In the genomic region with DNA sequence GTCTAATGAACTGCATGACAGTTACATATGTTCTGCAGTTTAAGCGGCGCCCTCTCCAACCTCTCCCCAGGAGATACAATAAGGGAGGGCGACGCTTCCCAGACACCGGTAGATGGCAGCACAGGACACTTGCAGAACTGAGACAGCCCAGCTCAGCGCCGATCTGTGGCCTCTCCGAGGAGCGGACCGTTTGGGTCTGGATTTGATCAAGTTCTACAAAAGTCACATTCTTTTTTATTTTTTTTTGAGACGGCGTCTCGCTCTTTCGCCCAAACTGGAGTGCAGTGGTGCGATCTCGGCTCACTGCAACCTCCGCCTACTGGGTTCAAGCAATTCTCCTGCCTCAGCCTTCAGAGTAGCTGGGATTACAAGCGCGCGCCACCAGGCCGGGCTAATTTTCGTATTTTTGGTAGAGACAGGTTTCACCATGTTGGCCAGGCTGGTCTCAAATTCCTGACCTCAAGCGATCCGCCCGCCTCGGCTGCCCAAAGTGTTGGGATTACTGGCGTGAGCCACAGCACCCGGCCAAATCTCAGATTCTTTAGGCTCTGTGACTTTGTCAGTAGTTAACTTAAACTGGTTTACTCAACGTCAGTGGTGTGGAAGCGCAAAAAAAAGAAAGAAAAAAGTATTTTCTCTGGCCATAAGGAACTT, we compare ENCODE assay signal across 8 cellular contexts. TPM values are rescaled to one million over a fixed set of nuclear protein-coding genes. Genes with fewer than 3 reads are reported as not detected.
DNase-seq lines count a peak whose midpoint lies in the region; ATAC-seq and TF ChIP-seq lines count a peak whose summit lies in the region.

No MANE protein-coding gene starts in this region.

- POLR2A ChIA-PET in IMR-90 (lab: Charles Lee; ENCODE audit: unreplicated experiment), result interaction anchor here (0.6 kb wide), 1 partner anchor 142 kb away, joined by 3 read pairs; no protein-coding TSS in a partner anchor

- H3K23ac ChIP-seq in IMR-90 (ENCODE audit: low read depth, low read length), result no peak overlapping the region

- H3K14ac ChIP-seq in IMR-90 (replicated peaks; ENCODE audit: low read depth, low read length), result no peak overlapping the region

- no peak overlapping the region for H2BK20ac ChIP-seq in IMR-90 (ENCODE audit: low read depth, low read length)

- H3K27ac ChIP-seq in IMR-90 (ENCODE audit: insufficient read depth, low read length) (no peak overlapping the region), muscle layer of duodenum (ENCODE audit: low read length) (peak overlapping the region; percentile 56)

- peak overlapping the region; percentile 88 for H3K4me3 ChIP-seq in IMR-90 (ENCODE audit: insufficient read depth, low read depth, low read length)
- peak overlapping the region; percentile 83 to 86 for H3K4me3 ChIP-seq in muscle layer of duodenum (ENCODE audit: low read depth in 1 of 2, low read length in 2 of 2)

- CTCF ChIA-PET in IMR-90 (lab: Yijun Ruan, JAX), result interaction anchor here (0.7 to 1.2 kb wide), 10 partner anchors 139 to 437 kb away, joined by 3 to 7 read pairs (median 4); no protein-coding TSS in a partner anchor

- peak overlapping the region; percentile 91 for H2AFZ ChIP-seq in IMR-90 (replicated peaks; ENCODE audit: low read length, poor library complexity)

- peak overlapping the region; percentile 52 for H3K9ac ChIP-seq in IMR-90 (ENCODE audit: low read depth, low read length)

- no peak overlapping the region for H2BK5ac ChIP-seq in IMR-90 (ENCODE audit: low read depth, low read length, poor library complexity, severe bottlenecking)

- H2BK15ac ChIP-seq in IMR-90 (ENCODE audit: low read depth, low read length), result no peak overlapping the region

- H3K56ac ChIP-seq in IMR-90 (ENCODE audit: extremely low read depth, insufficient read depth, low read length), result no peak overlapping the region

- H2AK5ac ChIP-seq in IMR-90 (ENCODE audit: low read depth, low read length), result no peak overlapping the region

- peaks cover 8% of the 10 kb centered on the region; the same call in 1 of the 2 replicates for H4K20me1 ChIP-seq in IMR-90 (ENCODE audit: insufficient read depth, low read length)

- dilution Hi-C loops in IMR-90 (cut with HindIII; ENCODE audit: low sequenced_read_pairs, unreplicated experiment), result no loop called here

- 15% methylated on average over 19 of the region's 30 CpGs; no CpG with 5 or more reads in 1 of the 2 experiments for WGBS in IMR-90 (ENCODE audit: extremely low coverage in 2 of 2, insufficient read length in 1 of 2), 2 experiments

- peaks cover 8 to 26% of the 10 kb centered on the region in 2 experiments; a peak in 3 of 4 replicates for H3K79me1 ChIP-seq in IMR-90 (ENCODE audit: low read depth in 1 of 2, low read length in 2 of 2)

- no peak overlapping the region for H4K5ac ChIP-seq in IMR-90 (ENCODE audit: low read depth, low read length)

- no peak overlapping the region for H4K8ac ChIP-seq in IMR-90 (ENCODE audit: low read depth in 2 of 2, low read length in 2 of 2)

- intact Hi-C loops in IMR-90 (cut with micrococcal nuclease), result loop anchor here (1.0 to 5.0 kb wide), 7 partner anchors 45 to 485 kb away; a partner anchor contains a TSS

- no peak overlapping the region for H3K18ac ChIP-seq in IMR-90 (ENCODE audit: low read depth, low read length)

- H3K27me3 ChIP-seq in IMR-90 (ENCODE audit: control insufficient read depth, insufficient read depth, low read length) (peaks cover 3% of the 10 kb centered on the region), muscle layer of duodenum (ENCODE audit: low read depth, low read length) (no peaks in the 10 kb centered on the region)

- no peak overlapping the region for H2BK120ac ChIP-seq in IMR-90 (ENCODE audit: low read depth, low read length)

- no peaks in the 10 kb centered on the region; the same call in 1 of the 2 replicates for H3K9me1 ChIP-seq in IMR-90 (ENCODE audit: insufficient read depth, low read length)

- peak; percentile 97 for TF ChIP-seq CTCF in IMR-90 (conservative IDR thresholded peaks at IDR 0.05; ENCODE audit: low read depth, low read length)

- TF ChIP-seq POLR2A in IMR-90 (IDR thresholded peaks at IDR 0.05; ENCODE audit: low read depth, low read length), result 0 out of 2 replicates have a peak, but pooled peaks have one; percentile 48

- H3K36me3 ChIP-seq in IMR-90 (ENCODE audit: control insufficient read depth, insufficient read depth, low read length), result no peaks in the 10 kb centered on the region
- H3K36me3 ChIP-seq in muscle layer of duodenum (ENCODE audit: control insufficient read depth in 1 of 2, insufficient read depth in 2 of 2, low read length in 2 of 2), result peaks cover 0 to 1% of the 10 kb centered on the region in 2 donors

- H2AK9ac ChIP-seq in IMR-90 (replicated peaks; ENCODE audit: low read depth, low read length, poor library complexity), result no peak overlapping the region

- TF ChIP-seq RAD21 in IMR-90 (IDR thresholded peaks at IDR 0.05; ENCODE audit: low read length), result peak; percentile 95

- no peak overlapping the region for H3K4ac ChIP-seq in IMR-90 (ENCODE audit: low read depth, low read length)

- H3K4me1 ChIP-seq in IMR-90 (ENCODE audit: control insufficient read depth, insufficient read depth, low read length) (peaks cover 14% of the 10 kb centered on the region), muscle layer of duodenum (ENCODE audit: control insufficient read depth in 1 of 2, insufficient read depth in 2 of 2, low read length in 2 of 2) (peaks cover 24 to 32% of the 10 kb centered on the region in 2 donors)

- BruUV-seq in IMR-90 (replicated peaks; lab: Mats Ljungman, UMichigan), result no TSS peak

- DNase-seq in Caki2 (ENCODE audit: low read depth) (peak; percentile 72), IMR-90 (peak; percentile 90), OCI-M1 (lab: John Stamatoyannopoulos, UW) (peak; percentile 95), activated T-cell treated with anti-CD3 and anti-CD28 coated beads for 48 hours (ENCODE audit: low read depth) (peak; percentile 74)
- DNase-seq in stimulated activated CD8-positive, alpha-beta memory T cell treated with anti-CD3 and anti-CD28 coated beads, Interleukin-7, amount 100 ng/mL, for 1 hour (ENCODE audit: low read depth in 2 of 2), result peak; percentile 67 to 74

- H3K4me2 ChIP-seq in IMR-90 (ENCODE audit: low read depth, low read length), result peak overlapping the region; percentile 88

- H3K9me3 ChIP-seq in IMR-90 (ENCODE audit: control insufficient read depth, insufficient read depth, low read length) (no peaks in the 10 kb centered on the region), muscle layer of duodenum (ENCODE audit: control insufficient read depth in 1 of 2, low read length in 2 of 2) (no peaks in the 10 kb centered on the region)

- no peak overlapping the region for H4K91ac ChIP-seq in IMR-90 (ENCODE audit: insufficient read depth, low read depth, low read length)

- in situ Hi-C loops in Caki2 (cut with HindIII; ENCODE audit: low pct_unique_long_range_greater_than_20kb, low sequenced_read_pairs) (no loop called here), IMR-90 (cut with MboI; ENCODE audit: low sequenced_read_pairs) (loop anchor here (5.0 kb wide), 2 partner anchors 360 to 435 kb away; no protein-coding TSS in a partner anchor)

- ATAC-seq in GM21515 (IDR thresholded peaks at IDR 0.05; ENCODE audit: unreplicated experiment) (peak; percentile 56), IMR-90 (ENCODE audit: low read depth) (peak; percentile 50), esophagus mucosa (peak; percentile 66)

TF ChIP-seq in IMR-90, 13 proteins besides CTCF, POLR2A, EP300 and RAD21:
- TF ChIP-seq RCOR1 (IDR thresholded peaks at IDR 0.05; ENCODE audit: insufficient replicate concordance, low read length) (no peak), MAZ (IDR thresholded peaks at IDR 0.05; ENCODE audit: borderline replicate concordance, low read depth, low read length) (peak; percentile 53; the same call in 1 of the 2 replicates), SMC3 (IDR thresholded peaks at IDR 0.05; ENCODE audit: low read depth, low read length) (peak; percentile 92)
TF ChIP-seq in IMR-90: peak in this region for 2.

RNA-seq across cellular contexts. Expression of a gene that starts 1.4 kb away (rescaled TPM):
- total RNA-seq in Caki2 (2014; rRNA removed; shearing (Covaris generic); ENCODE audit: low replicate concordance), result 4.1 and 6.4 TPM in 2 replicates
- total RNA-seq in IMR-90 (2012; rRNA removed), result 12.0 and 13.3 TPM in 2 replicates
- 37.7 and 40.2 TPM in 2 replicates for polyA plus RNA-seq in IMR-90 (2012; rRNA removed)
- polyA plus RNA-seq in IMR-90 (2012; cell fraction: cytosol; rRNA removed), result 26.8 and 29.7 TPM in 2 replicates
- polyA plus RNA-seq in IMR-90 (2012; cell fraction: nucleus; rRNA removed; ENCODE audit: low replicate concordance), result 47.1 and 62.1 TPM in 2 replicates
- total RNA-seq in esophagus mucosa, result 22.7 TPM

RNA-seq across cellular contexts. Expression of a gene that starts 14.1 kb away (rescaled TPM):
- 187 and 211 TPM in 2 replicates for total RNA-seq in Caki2 (2014; rRNA removed; shearing (Covaris generic); ENCODE audit: low replicate concordance)
- total RNA-seq in IMR-90 (2012; rRNA removed), result 232 and 250 TPM in 2 replicates
- 177 and 179 TPM in 2 replicates for polyA plus RNA-seq in IMR-90 (2012; rRNA removed)
- polyA plus RNA-seq in IMR-90 (2012; cell fraction: cytosol; rRNA removed), result 166 and 206 TPM in 2 replicates
- 101 and 114 TPM in 2 replicates for polyA plus RNA-seq in IMR-90 (2012; cell fraction: nucleus; rRNA removed; ENCODE audit: low replicate concordance)
- 126 TPM for total RNA-seq in esophagus mucosa

RNA-seq across cellular contexts. Expression of a gene that starts 20.6 kb away (rescaled TPM):
- total RNA-seq in Caki2 (2014; rRNA removed; shearing (Covaris generic); ENCODE audit: low replicate concordance), result 15.8 and 25.2 TPM in 2 replicates
- total RNA-seq in IMR-90 (2012; rRNA removed) (8.1 and 9.3 TPM in 2 replicates), esophagus mucosa (22.8 TPM)
- polyA plus RNA-seq in IMR-90 (2012; rRNA removed), result 17.9 and 18.2 TPM in 2 replicates
- polyA plus RNA-seq in IMR-90 (2012; cell fraction: cytosol; rRNA removed), result 12.1 and 14.7 TPM in 2 replicates
- polyA plus RNA-seq in IMR-90 (2012; cell fraction: nucleus; rRNA removed; ENCODE audit: low replicate concordance), result 44.2 and 48.5 TPM in 2 replicates

RNA-seq across cellular contexts. Expression of a gene that starts 37.3 kb away (rescaled TPM):
- total RNA-seq in Caki2 (2014; rRNA removed; shearing (Covaris generic); ENCODE audit: low replicate concordance), result 36.1 and 53.0 TPM in 2 replicates
- 13.9 and 16.1 TPM in 2 replicates for total RNA-seq in IMR-90 (2012; rRNA removed)
- 19.3 and 20.4 TPM in 2 replicates for polyA plus RNA-seq in IMR-90 (2012; rRNA removed)
- 7.4 and 21.5 TPM in 2 replicates for polyA plus RNA-seq in IMR-90 (2012; cell fraction: cytosol; rRNA removed)
- 58.3 and 59.6 TPM in 2 replicates for polyA plus RNA-seq in IMR-90 (2012; cell fraction: nucleus; rRNA removed; ENCODE audit: low replicate concordance)
- total RNA-seq in esophagus mucosa, result 22.0 TPM

RNA-seq across cellular contexts. Expression of a gene that starts 44.6 kb away (rescaled TPM):
- 118 and 136 TPM in 2 replicates for total RNA-seq in Caki2 (2014; rRNA removed; shearing (Covaris generic); ENCODE audit: low replicate concordance)
- total RNA-seq in IMR-90 (2012; rRNA removed) (492 and 516 TPM in 2 replicates), esophagus mucosa (158 TPM)
- polyA plus RNA-seq in IMR-90 (2012; rRNA removed), result 291 and 292 TPM in 2 replicates
- 120 and 175 TPM in 2 replicates for polyA plus RNA-seq in IMR-90 (2012; cell fraction: cytosol; rRNA removed)
- 208 and 316 TPM in 2 replicates for polyA plus RNA-seq in IMR-90 (2012; cell fraction: nucleus; rRNA removed; ENCODE audit: low replicate concordance)
